8 cellular contexts compared by ENCODE assay signal in genomic region chr16:83898463-83899271, GRCh38. TPM values are rescaled to one million over a fixed set of nuclear protein-coding genes. Genes with fewer than 3 reads are reported as not detected.
DNase-seq lines count a peak whose midpoint lies in the region; ATAC-seq and TF ChIP-seq lines count a peak whose summit lies in the region.

MLYCD (plus strand) TSS chr16:83899115; CDS start chr16:83899145, 30 bp downstream.

- H3K27ac ChIP-seq in 22Rv1, result peak within 1 kb of the TSS; percentile 71

- peak; percentile 92 for ATAC-seq in GM18502 (IDR thresholded peaks at IDR 0.05; ENCODE audit: poor library complexity, unreplicated experiment)
- ATAC-seq in HG02885 (IDR thresholded peaks at IDR 0.05; ENCODE audit: poor library complexity, unreplicated experiment), result peak; percentile 88

- TF ChIP-seq CTCF in 22Rv1 (IDR thresholded peaks at IDR 0.05), result no peak

- DNase-seq in NCI-H2171 (lab: John Stamatoyannopoulos, UW) (peak; percentile 81), cerebellum (ENCODE audit: low spot score) (peak; percentile 94), kidney glomerular epithelial cell (lab: John Stamatoyannopoulos, UW) (peak; percentile 63)
- DNase-seq in activated CD4-positive, CD25-positive, alpha-beta regulatory T cell treated with anti-CD3 and anti-CD28 coated beads, Interleukin-2, amount 50 U/mL, for 72 hours, result peak; percentile 78
- DNase-seq in stimulated activated CD4-positive, alpha-beta T cell treated with anti-CD3 and anti-CD28 coated beads, Interleukin-15, amount 100 ng/mL, for 48 hours (ENCODE audit: low read depth in 2 of 2), result peak; percentile 29 to 59

RNA-seq across cellular contexts. Expression of gene MLYCD, which starts in this region (rescaled TPM):
- total RNA-seq in cerebellum, result 8.7 TPM

Comparison
In these comparisons a context has a peak if more than half of its experiments do, and no peak if none do; other contexts are left out.
1. Peak in every context shown above with its lines: DNase-seq, ATAC-seq and H3K27ac ChIP-seq.
2. DNase-seq: peak in every context shown above with its lines; median percentile 94 in cerebellum; 81 in NCI-H2171; 78 in activated CD4-positive, CD25-positive, alpha-beta regulatory T cell treated with anti-CD3 and anti-CD28 coated beads, Interleukin-2, amount 50 U/mL, for 72 hours; 63 in kidney glomerular epithelial cell; 44 in stimulated activated CD4-positive, alpha-beta T cell treated with anti-CD3 and anti-CD28 coated beads, Interleukin-15, amount 100 ng/mL, for 48 hours.